ENCODE assay signal across 8 cellular contexts in the genomic region with DNA sequence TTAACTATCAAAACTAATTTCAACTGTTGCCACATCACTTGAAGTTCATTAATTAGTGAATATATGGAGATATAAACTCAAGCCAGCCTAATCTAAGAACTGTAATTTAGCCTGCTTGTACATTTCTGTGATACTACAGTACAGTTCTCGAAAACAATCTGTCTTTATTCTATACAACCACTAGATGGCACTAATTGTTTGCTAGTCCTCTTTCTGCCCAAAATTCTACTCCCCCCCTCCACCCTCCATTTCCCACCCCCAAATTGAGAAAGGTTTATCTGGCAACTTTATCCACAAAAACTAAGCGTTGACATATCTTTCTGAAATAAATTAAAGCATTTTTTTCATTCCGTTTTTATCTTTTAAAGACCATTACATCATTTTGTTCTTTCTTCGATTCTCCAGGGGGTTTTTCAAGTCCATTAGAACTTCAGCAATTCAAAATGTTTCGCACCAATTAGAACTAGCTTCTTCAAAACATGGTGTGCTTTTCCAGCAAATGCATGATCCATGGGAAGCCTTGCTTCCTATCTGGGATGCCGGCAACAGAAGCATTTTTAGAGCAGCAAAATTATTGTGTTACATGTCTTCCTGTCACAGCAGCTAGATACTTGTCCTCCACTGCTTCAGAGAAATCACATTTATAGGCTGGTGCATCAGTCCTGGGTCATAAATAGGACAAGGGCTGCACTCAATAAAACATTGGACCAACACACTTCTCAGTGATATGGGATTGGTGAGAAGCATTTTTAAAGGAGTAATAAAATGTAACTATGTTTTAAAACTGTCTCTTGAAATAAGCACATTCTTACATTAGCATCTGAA.
A peak's percentile ranks its signal among the peaks of the same experiment; 100 is the strongest.
DNase-seq lines count a peak whose midpoint lies in the region; ATAC-seq and TF ChIP-seq lines count a peak whose summit lies in the region.

No MANE protein-coding gene starts in this region.

- H3K9me3 ChIP-seq in GM23248 (ENCODE audit: low read depth) (no peaks in the 10 kb centered on the region), Peyer's patch (no peaks in the 10 kb centered on the region)

- no peaks in the 10 kb centered on the region for H3K79me2 ChIP-seq in GM23248 (ENCODE audit: insufficient read depth)

- H3K4me3 ChIP-seq in GM23248 (no peak overlapping the region), Peyer's patch (no peak overlapping the region)

- H3K27ac Mint-ChIP-seq in type B pancreatic cell = no peak overlapping the region

- H3K9me3 Mint-ChIP-seq in type B pancreatic cell = no peaks in the 10 kb centered on the region

- in situ Hi-C loops in GM23248 (cut with MboI) = loop anchor here (25.0 kb wide), 1 partner anchor 505 kb away; no protein-coding TSS in a partner anchor

- ATAC-seq in GM21717 (IDR thresholded peaks at IDR 0.05; ENCODE audit: unreplicated experiment) = no peak
- no peak for ATAC-seq in HG03342 (IDR thresholded peaks at IDR 0.05; ENCODE audit: unreplicated experiment)

- no peaks in the 10 kb centered on the region for H3K36me3 Mint-ChIP-seq in type B pancreatic cell

- WGBS in GM23248 (ENCODE audit: low coverage in 1 of 2, low lambda C conversion rate in 2 of 2, missing lambda C conversion rate in 2 of 2), 2 experiments = 8 to 13% methylated on average over 6 of the region's 6 CpGs

- H3K27ac ChIP-seq in GM23248 (no peak overlapping the region), Peyer's patch (no peak overlapping the region)

- TF ChIP-seq CTCF in Peyer's patch (IDR thresholded peaks at IDR 0.05) (peak in 5 of 6 experiments; percentile 22 to 50 (median 40)), type B pancreatic cell (conservative IDR thresholded peaks at IDR 0.05) (peak; percentile 93)

- H3K4me3 Mint-ChIP-seq in type B pancreatic cell = no peak overlapping the region

- peaks cover 80% of the 10 kb centered on the region for H3K27me3 ChIP-seq in GM23248 (replicated peaks; ENCODE audit: insufficient read depth)
- no peaks in the 10 kb centered on the region for H3K27me3 ChIP-seq in Peyer's patch

- peaks cover 95% of the 10 kb centered on the region for H3K27me3 Mint-ChIP-seq in type B pancreatic cell

- H3F3A ChIP-seq in GM23248 (ENCODE audit: insufficient read depth) = no peaks in the 10 kb centered on the region

- H2AFZ ChIP-seq in GM23248 = no peak overlapping the region

- DNase-seq in COLO829 (ENCODE audit: low spot score) (peak; percentile 48), GM23248 (peak; percentile 52), Peyer's patch (no peak), germinal center (ENCODE audit: low spot score) (peak; percentile 27), type B pancreatic cell (ENCODE audit: extremely low spot score, unreplicated experiment) (no peak), NCI-H128 (lab: John Stamatoyannopoulos, UW; ENCODE audit: unreplicated experiment) (no peak)

- no peaks in the 10 kb centered on the region for H4K20me1 ChIP-seq in GM23248 (ENCODE audit: insufficient read depth)

- H3K36me3 ChIP-seq in GM23248 (ENCODE audit: low read depth) (no peaks in the 10 kb centered on the region), Peyer's patch (no peaks in the 10 kb centered on the region)

- TF ChIP-seq POLR2A in Peyer's patch (IDR thresholded peaks at IDR 0.05) = no peak

- H3K4me1 ChIP-seq in GM23248 (ENCODE audit: insufficient read depth) (no peaks in the 10 kb centered on the region), Peyer's patch (no peaks in the 10 kb centered on the region)

- no peaks in the 10 kb centered on the region for H3K9me2 ChIP-seq in GM23248 (ENCODE audit: insufficient read depth)

- H3K4me1 Mint-ChIP-seq in type B pancreatic cell (ENCODE audit: unreplicated experiment) = peaks cover 15% of the 10 kb centered on the region

- no peak overlapping the region for H3K4me2 ChIP-seq in GM23248 (ENCODE audit: unreplicated experiment)

- no peak overlapping the region for H3K9ac ChIP-seq in GM23248

Comparison
In these comparisons a context has a peak if more than half of its experiments do, and no peak if none do; other contexts are left out.
1. DNase-seq: peak in COLO829 (single experiment), GM23248 (single experiment) and germinal center (single experiment); none in Peyer's patch (0 of 3), type B pancreatic cell (single experiment) and NCI-H128 (single experiment).